Comparison of ENCODE assay signal across 29 cellular contexts in genomic region chr2:221533299-221533698, GRCh38. TPM values are rescaled to one million over a fixed set of nuclear protein-coding genes. Genes with fewer than 3 reads are reported as not detected.
DNase-seq lines count a peak whose midpoint lies in the region; ATAC-seq and TF ChIP-seq lines count a peak whose summit lies in the region.
"Had no signal": no experiment of that assay in that cellular context is flagged by ENCODE, and none has a peak within 500 bp of the region (broad histone marks: within the 10 kb centered on the region; RNA-seq: fewer than 3 reads in every experiment).

No MANE protein-coding gene starts in this region.

- H3K27ac ChIP-seq in breast epithelium (no peak overlapping the region), PC-9 (peak overlapping the region; percentile 31), esophagus muscularis mucosa (replicated peaks in 1 of 4) (no peak overlapping the region)
- H3K27ac ChIP-seq: A549, gastrocnemius medialis, hepatocyte, pancreas, right atrium auricular region, thoracic aorta, WERI-Rb-1 had no signal

- H3K9me3 ChIP-seq in breast epithelium (no peaks in the 10 kb centered on the region), PC-9 (ENCODE audit: insufficient read depth, low read depth) (no peaks in the 10 kb centered on the region), esophagus muscularis mucosa (no peaks in the 10 kb centered on the region)
- H3K9me3 ChIP-seq: A549, gastrocnemius medialis, pancreas, right atrium auricular region, thoracic aorta had no signal

- H3K4me3 Mint-ChIP-seq in MCF 10A (ENCODE audit: unreplicated experiment): no peak overlapping the region
- H3K4me3 Mint-ChIP-seq: activated T-cell treated with anti-CD3 and anti-CD28 coated beads, Interleukin-2, amount 50 U/mL, for 72 hours; central memory CD8-positive, alpha-beta T cell; dendritic cell treated with granulocyte-macrophage colony-stimulating factor and Interleukin-4, amounts not matched to agents 40 ng/mL and 50 ng/mL, for 4 days; neural crest cell; stimulated activated naive CD8-positive, alpha-beta T cell treated with anti-CD3 and anti-CD28 coated beads, Interleukin-15, Interleukin-2, amounts not matched to agents 100 ng/mL and 50 ng/mL, for 24 hours had no signal

- H3K27ac Mint-ChIP-seq in MCF 10A (ENCODE audit: low read depth, unreplicated experiment): peak overlapping the region; percentile 67
- H3K27ac Mint-ChIP-seq: activated T-cell treated with anti-CD3 and anti-CD28 coated beads, Interleukin-2, amount 50 U/mL, for 72 hours; dendritic cell treated with granulocyte-macrophage colony-stimulating factor and Interleukin-4, amounts not matched to agents 40 ng/mL and 50 ng/mL, for 4 days; stimulated activated naive CD8-positive, alpha-beta T cell treated with anti-CD3 and anti-CD28 coated beads, Interleukin-15, Interleukin-2, amounts not matched to agents 100 ng/mL and 50 ng/mL, for 24 hours had no signal

- H3K36me3 ChIP-seq in breast epithelium (no peaks in the 10 kb centered on the region), PC-9 (ENCODE audit: low read depth) (no peaks in the 10 kb centered on the region), esophagus muscularis mucosa (no peaks in the 10 kb centered on the region)
- H3K36me3 ChIP-seq: gastrocnemius medialis, pancreas, right atrium auricular region, thoracic aorta, WERI-Rb-1 had no signal

- H3K4me3 ChIP-seq in breast epithelium: no peak overlapping the region
- H3K4me3 ChIP-seq in PC-9: no peak overlapping the region
- no peak overlapping the region for H3K4me3 ChIP-seq in esophagus muscularis mucosa
- H3K4me3 ChIP-seq: A549, gastrocnemius medialis, GM12878, hepatocyte, K562, pancreas, right atrium auricular region, thoracic aorta had no signal

- TF ChIP-seq CTCF in MCF 10A (IDR thresholded peaks at IDR 0.05; ENCODE audit: unreplicated experiment) (no peak), breast epithelium (IDR thresholded peaks at IDR 0.05) (no peak), PC-9 (conservative IDR thresholded peaks at IDR 0.05) (no peak), esophagus muscularis mucosa (IDR thresholded peaks at IDR 0.05) (no peak)

- no peaks in the 10 kb centered on the region for H3K9me3 Mint-ChIP-seq in MCF 10A (ENCODE audit: unreplicated experiment)
- H3K9me3 Mint-ChIP-seq: activated T-cell treated with anti-CD3 and anti-CD28 coated beads, Interleukin-2, amount 50 U/mL, for 72 hours; central memory CD8-positive, alpha-beta T cell; dendritic cell treated with granulocyte-macrophage colony-stimulating factor and Interleukin-4, amounts not matched to agents 40 ng/mL and 50 ng/mL, for 4 days; neural crest cell; stimulated activated naive CD8-positive, alpha-beta T cell treated with anti-CD3 and anti-CD28 coated beads, Interleukin-15, Interleukin-2, amounts not matched to agents 100 ng/mL and 50 ng/mL, for 24 hours had no signal

- no peaks in the 10 kb centered on the region for H3K27me3 ChIP-seq in breast epithelium
- H3K27me3 ChIP-seq in PC-9 (ENCODE audit: insufficient read depth, low read depth): no peaks in the 10 kb centered on the region
- H3K27me3 ChIP-seq in esophagus muscularis mucosa: no peaks in the 10 kb centered on the region
- H3K27me3 ChIP-seq: gastrocnemius medialis, hepatocyte, pancreas, right atrium auricular region had no signal

- POLR2A ChIA-PET in MCF 10A (lab: Yijun Ruan, JAX): interaction anchor here (0.5 to 0.8 kb wide), 3 partner anchors 8 to 709 kb away, joined by 3 read pairs; no protein-coding TSS in a partner anchor
- POLR2A ChIA-PET in PC-9 (lab: Charles Lee; ENCODE audit: unreplicated experiment): no interaction called here

- intact Hi-C loops in MCF 10A (cut with micrococcal nuclease): no loop called here
- intact Hi-C loops in breast epithelium (cut with DNase I; ENCODE audit: low total_unique reads): no loop called here
- intact Hi-C loops in PC-9 (cut with micrococcal nuclease; ENCODE audit: unreplicated experiment): no loop called here
- intact Hi-C loops in esophagus muscularis mucosa (cut with DNase I): no loop called here

- WGBS in esophagus muscularis mucosa: 88% methylated on average over 6 of the region's 6 CpGs

- CTCF ChIA-PET in MCF 10A (lab: Yijun Ruan, JAX): interaction anchor here (0.6 kb wide), 1 partner anchor 23 kb away, joined by 3 read pairs; no protein-coding TSS in a partner anchor
- CTCF ChIA-PET in PC-9 (lab: Charles Lee): interaction anchor here (0.6 kb wide), 1 partner anchor 26 kb away, joined by 3 read pairs; no protein-coding TSS in a partner anchor

- H3K9me2 ChIP-seq in PC-9 (ENCODE audit: insufficient read depth): 0 out of 2 replicates have a peak, but pooled peaks cover 4% of the 10 kb centered on the region

- no peak for ATAC-seq in GM18907 (IDR thresholded peaks at IDR 0.05; ENCODE audit: unreplicated experiment)
- ATAC-seq: A549; activated T-cell treated with anti-CD3 and anti-CD28 coated beads, Interleukin-2, amount 50 U/mL, for 72 hours; gastrocnemius medialis; GM12878; K562 had no signal

- no TSS peak for BruUV-seq in MCF 10A (replicated peaks; lab: Mats Ljungman, UMichigan)
- no TSS peak for BruUV-seq in PC-9 (replicated peaks; lab: Mats Ljungman, UMichigan)

- peak; percentile 39 for DNase-seq in MCF 10A (ENCODE audit: unreplicated experiment)
- no peak for DNase-seq in breast epithelium (ENCODE audit: low spot score in 2 of 2)
- peak; percentile 24 to 92 for DNase-seq in PC-9
- DNase-seq in esophagus muscularis mucosa (ENCODE audit: extremely low spot score): peak; percentile 19
- no peak for DNase-seq in activated T-cell treated with anti-CD3 and anti-CD28 coated beads for 4 hours
- no peak for DNase-seq in iPS-NIHi7 (ENCODE audit: extremely low spot score)
- DNase-seq in NCI-H526 treated with DMSO at 0.1 percent for 48 hours (lab: John Stamatoyannopoulos, UW): no peak
- DNase-seq: activated CD4-positive, alpha-beta T cell treated with anti-CD3 and anti-CD28 coated beads for 48 hours; activated CD8-positive, alpha-beta memory T cell treated with anti-CD3 and anti-CD28 coated beads for 24 hours; activated naive CD4-positive, alpha-beta T cell; activated T-cell treated with anti-CD3 and anti-CD28 coated beads, Interleukin-2, amount 50 U/mL, for 72 hours; gastrocnemius medialis; NCI-H1105 treated with DMSO at 0.1 percent for 48 hours; NCI-H187 treated with DMSO at 0.1 percent for 48 hours; NCI-H774; pancreas; stimulated activated CD4-positive, alpha-beta T cell treated with anti-CD3 and anti-CD28 coated beads, Interleukin-2, amount 100 ng/mL, for 24 hours; WERI-Rb-1 had no signal

- H3K36me3 Mint-ChIP-seq in MCF 10A (ENCODE audit: insufficient read depth, unreplicated experiment): no peaks in the 10 kb centered on the region

- no peak for TF ChIP-seq EP300 in esophagus muscularis mucosa (IDR thresholded peaks at IDR 0.05)

- H3K4me2 ChIP-seq in PC-9: peak overlapping the region; percentile 12
- H3K4me2 ChIP-seq: A549, hepatocyte had no signal

- H3K4me1 ChIP-seq in breast epithelium: no peaks in the 10 kb centered on the region
- peaks cover 17% of the 10 kb centered on the region for H3K4me1 ChIP-seq in PC-9 (replicated peaks; ENCODE audit: insufficient read depth)
- peaks cover 11 to 28% (median 17%) of the 10 kb centered on the region in 4 donors for H3K4me1 ChIP-seq in esophagus muscularis mucosa
- H3K4me1 ChIP-seq: pancreas had no signal

- H3K79me2 ChIP-seq in PC-9 (ENCODE audit: low read depth): no peaks in the 10 kb centered on the region; the same call in 1 of the 2 replicates

- no peaks in the 10 kb centered on the region for H3K27me3 Mint-ChIP-seq in MCF 10A (ENCODE audit: insufficient read depth, unreplicated experiment)
- H3K27me3 Mint-ChIP-seq: central memory CD8-positive, alpha-beta T cell; stimulated activated naive CD8-positive, alpha-beta T cell treated with anti-CD3 and anti-CD28 coated beads, Interleukin-15, Interleukin-2, amounts not matched to agents 100 ng/mL and 50 ng/mL, for 24 hours had no signal

- H3F3A ChIP-seq in PC-9 (ENCODE audit: insufficient read depth, low read depth): peaks cover 7% of the 10 kb centered on the region; the same call in 1 of the 2 replicates

- H2AFZ ChIP-seq in PC-9: no peak overlapping the region
- H2AFZ ChIP-seq: hepatocyte had no signal

- H4K20me1 ChIP-seq in PC-9 (ENCODE audit: insufficient read depth): no peaks in the 10 kb centered on the region

- TF ChIP-seq POLR2A in breast epithelium (IDR thresholded peaks at IDR 0.05) (no peak), esophagus muscularis mucosa (IDR thresholded peaks at IDR 0.05; ENCODE audit: low read depth) (no peak)

- H3K4me1 Mint-ChIP-seq in MCF 10A (ENCODE audit: insufficient read depth, unreplicated experiment): peaks cover 30% of the 10 kb centered on the region

RNA-seq across cellular contexts. Expression of gene EPHA4, which starts 38.8 kb away (rescaled TPM):
- total RNA-seq in MCF 10A (2022) (1.9 and 2.0 TPM in 2 replicates), breast epithelium (10 to 100 TPM; 12.8 to 44.2 (median 18.6) TPM), PC-9 (2021) (10.6 and 21.3 TPM in 2 replicates), esophagus muscularis mucosa (10 to 100 TPM; 15.4 to 25.9 (median 20.2) TPM)

Comparison
In these comparisons a context has a peak if more than half of its experiments do, and no peak if none do; other contexts are left out.
1. DNase-seq: peak in MCF 10A (single experiment), PC-9 (2 of 2) and esophagus muscularis mucosa (single experiment); none in breast epithelium (0 of 2), activated T-cell treated with anti-CD3 and anti-CD28 coated beads for 4 hours (single experiment), iPS-NIHi7 (single experiment) and NCI-H526 treated with DMSO at 0.1 percent for 48 hours (single experiment).